8 cellular contexts compared by ENCODE assay signal in genomic region chr3:172511783-172512357, GRCh38. TPM values are rescaled to one million over a fixed set of nuclear protein-coding genes. Genes with fewer than 3 reads are reported as not detected.
A peak's percentile ranks its signal among the peaks of the same experiment; 100 is the strongest.
DNase-seq lines count a peak whose midpoint lies in the region; ATAC-seq lines count a peak whose summit lies in the region.

No MANE protein-coding gene starts in this region.

- H3K9me3 Mint-ChIP-seq in naive B cell = peaks cover 0 to 3% (median 0%) of the 10 kb centered on the region in 7 donors

- H3K36me3 Mint-ChIP-seq in naive B cell = peaks cover 45 to 47% of the 10 kb centered on the region in 2 donors

- H3K4me1 Mint-ChIP-seq in naive B cell = peaks cover 48 to 64% (median 55%) of the 10 kb centered on the region in 3 donors

- no peaks in the 10 kb centered on the region for H3K27me3 Mint-ChIP-seq in naive B cell

- DNase-seq in Jurkat, Clone E6-1 (ENCODE audit: low read depth, low spot score) = no peak
- no peak for DNase-seq in naive B cell
- DNase-seq in NCI-H526 treated with DMSO at 0.1 percent for 48 hours (lab: John Stamatoyannopoulos, UW) = no peak
- DNase-seq in dermis blood vessel endothelial cell = no peak
- no peak for DNase-seq in cerebellum (ENCODE audit: low spot score)
- no peak for DNase-seq in A172 (ENCODE audit: low spot score)

- ATAC-seq in GM18520 (IDR thresholded peaks at IDR 0.05; ENCODE audit: unreplicated experiment) (peak; percentile 30), GM21529 (IDR thresholded peaks at IDR 0.05; ENCODE audit: unreplicated experiment) (peak; percentile 42), naive B cell (ENCODE audit: low read depth in 2 of 2) (peak; percentile 54 to 58)

- peak overlapping the region in 7 of 8 donors; percentile 38 to 88 (median 68) for H3K4me3 Mint-ChIP-seq in naive B cell

- H3K27ac Mint-ChIP-seq in naive B cell = peak overlapping the region; percentile 47 to 94 (median 85)

- peak overlapping the region; percentile 40 for H3K4me3 ChIP-seq in Jurkat, Clone E6-1 (ENCODE audit: low read length)

RNA-seq across cellular contexts. Expression of gene TNFSF10, which starts 11.4 kb away (rescaled TPM):
- 10.4 TPM for polyA plus RNA-seq in Jurkat, Clone E6-1 (2012; ENCODE audit: insufficient read depth, insufficient read length)
- 10 to 100 TPM; 26.6 to 67.1 (median 39.4) TPM for polyA plus RNA-seq in naive B cell (ENCODE audit: low read depth in 6 of 6)
- total RNA-seq in dermis blood vessel endothelial cell = 169 and 180 TPM in 2 replicates
- total RNA-seq in cerebellum = 2.0 TPM
- 0.46 and 0.79 TPM in 2 replicates for total RNA-seq in A172 (2014; rRNA removed; shearing (Covaris generic))

Comparison
In these comparisons a context has a peak if more than half of its experiments do, and no peak if none do; other contexts are left out.
1. RNA of gene TNFSF10, which starts 11.4 kb away (total RNA-seq): 169 to 180 TPM in dermis blood vessel endothelial cell; 2.0 TPM in cerebellum (single experiment) and 0.46 to 0.79 TPM in A172; every median in the first group is over 10 times any median in the second.
2. Peak in every context shown above with its lines, with median percentiles within 50 percentile points of each other: ATAC-seq.